In the genomic region with DNA sequence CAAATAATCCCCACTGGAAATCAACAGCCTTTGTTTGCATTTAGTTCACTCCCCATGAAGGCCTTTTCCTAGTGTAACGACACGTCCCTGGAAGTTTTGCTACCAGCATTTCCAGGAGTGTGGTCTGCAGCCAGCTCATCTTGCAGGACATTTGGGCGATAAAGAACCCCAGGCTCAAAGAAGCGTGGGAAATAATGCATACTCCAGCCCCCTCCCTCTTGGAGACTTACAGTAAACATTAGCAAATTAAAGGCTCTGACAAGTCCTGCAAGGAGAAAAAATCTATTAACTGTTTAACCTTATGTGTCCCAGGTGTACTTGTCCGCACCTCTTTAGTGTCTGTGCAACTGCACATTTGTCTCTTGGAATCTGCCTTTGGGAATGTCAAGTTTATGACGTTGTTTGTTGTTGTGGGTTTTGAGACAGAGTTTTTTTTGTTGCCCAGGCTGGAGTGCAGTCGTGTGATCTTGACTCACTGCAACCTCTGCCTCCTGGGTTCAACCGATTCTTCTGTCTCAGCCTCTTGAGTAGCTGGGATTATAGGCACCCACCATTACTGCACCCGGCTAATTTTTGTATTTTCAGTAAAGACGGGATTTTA, we compare ENCODE assay signal across 18 cellular contexts.
"Had no signal": no experiment of that assay in that cellular context is flagged by ENCODE, and none has a peak within 500 bp of the region (broad histone marks: within the 10 kb centered on the region; RNA-seq: fewer than 3 reads in every experiment).

No MANE protein-coding gene starts in this region.

- H3K4me3 ChIP-seq: dorsolateral prefrontal cortex, heart left ventricle, ovary, stomach, testis had no signal

- H3K9me3 ChIP-seq: ovary, testis had no signal

- DNase-seq: activated CD4-positive, alpha-beta T cell treated with anti-CD3 and anti-CD28 coated beads, Interleukin-2, amount 10 ng/mL, durations not matched to agents 7 days and 5 days; activated CD8-positive, alpha-beta T cell treated with anti-CD3 and anti-CD28 coated beads, Interleukin-2, amount 10 ng/mL, durations not matched to agents 7 days and 5 days; activated naive CD4-positive, alpha-beta T cell treated with anti-CD3 and anti-CD28 coated beads for 36 hours; activated naive CD8-positive, alpha-beta T cell treated with anti-CD3 and anti-CD28 coated beads, Interleukin-2, amount 50 U/mL, for 24 hours; activated T-cell treated with anti-CD3 and anti-CD28 coated beads, Interleukin-2, amount 50 U/mL, for 4 hours; anterior cingulate cortex; central memory CD4-positive, alpha-beta T cell; dorsolateral prefrontal cortex; foreskin keratinocyte; heart left ventricle; ovary; stimulated activated CD4-positive, alpha-beta T cell treated with anti-CD3 and anti-CD28 coated beads, Interleukin-4, amount 100 ng/mL, for 24 hours; stomach; testis had no signal

- H3K27me3 ChIP-seq: dorsolateral prefrontal cortex, foreskin keratinocyte, heart left ventricle, ovary, stomach, testis had no signal

- H3K27ac ChIP-seq: dorsolateral prefrontal cortex, foreskin keratinocyte, ovary, testis had no signal

- ATAC-seq: activated CD4-positive, CD25-positive, alpha-beta regulatory T cell treated with anti-CD3 and anti-CD28 coated beads, Interleukin-2, amount 50 U/mL, for 24 hours; activated CD8-positive, alpha-beta T cell treated with anti-CD3 and anti-CD28 coated beads, Interleukin-2, amount 10 ng/mL, durations not matched to agents 7 days and 5 days; activated naive CD8-positive, alpha-beta T cell treated with anti-CD3 and anti-CD28 coated beads, Interleukin-2, amount 50 U/mL, for 24 hours; activated T-cell treated with anti-CD3 and anti-CD28 coated beads, Interleukin-2, amount 50 U/mL, for 4 hours; foreskin keratinocyte; heart left ventricle; left lobe of liver; sciatic nerve; stimulated activated effector memory CD8-positive, alpha-beta T cell treated with anti-CD3 and anti-CD28 coated beads, Interleukin-12 subunit alpha, Interleukin-12 subunit beta, amount 100 ng/mL, for 72 hours had no signal

- H3K4me1 ChIP-seq: foreskin keratinocyte had no signal
